Comparison of ENCODE assay signal across 13 cellular contexts in the genomic region with DNA sequence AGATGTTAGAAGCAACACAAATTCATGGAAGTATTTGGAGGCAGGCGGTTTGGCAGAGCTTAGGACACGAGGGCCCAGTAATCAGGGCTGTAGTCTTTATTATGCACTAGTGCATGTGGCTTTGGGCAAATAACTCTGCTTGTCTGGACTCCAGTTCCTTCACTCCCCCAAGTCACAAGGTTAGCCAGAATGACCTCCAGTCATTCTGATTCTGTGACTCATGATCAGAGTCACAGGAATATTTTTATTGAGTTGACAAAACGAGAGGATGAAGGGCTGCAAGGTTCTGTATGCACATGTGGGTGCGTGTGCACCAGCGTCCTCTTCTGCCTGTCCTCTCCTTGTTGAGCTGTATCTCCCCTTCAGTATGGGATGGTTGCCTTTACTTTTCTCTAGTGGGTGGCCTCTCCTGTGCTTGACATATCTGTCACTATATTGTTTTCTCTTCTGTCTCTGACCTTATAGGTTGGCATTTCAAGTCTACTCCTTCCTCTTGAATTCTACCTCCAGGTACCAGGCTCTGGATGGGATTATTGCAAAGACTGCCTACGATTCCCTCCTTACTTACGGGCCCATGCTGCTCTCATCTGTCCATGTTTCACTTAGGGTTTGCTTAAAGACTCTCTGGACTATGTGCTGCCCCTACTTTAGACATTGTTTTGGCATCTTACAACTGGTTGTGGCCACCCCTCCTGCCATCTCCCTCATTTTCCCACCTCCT.
DNase-seq lines count a peak whose midpoint lies in the region; ATAC-seq and TF ChIP-seq lines count a peak whose summit lies in the region.
"Had no signal": no experiment of that assay in that cellular context is flagged by ENCODE, and none has a peak within 500 bp of the region (broad histone marks: within the 10 kb centered on the region; RNA-seq: fewer than 3 reads in every experiment).

No MANE protein-coding gene starts in this region.

- DNase-seq in AG08395 (ENCODE audit: low spot score) (peak; percentile 44), HCEC 1CT (peak; percentile 50), astrocyte of the spinal cord (ENCODE audit: low read depth, low spot score) (peak; percentile 42), immature natural killer cell (no peak), DMS 273 treated with DMSO at 0.1 percent for 48 hours (lab: John Stamatoyannopoulos, UW) (no peak), mesenteric fat pad (ENCODE audit: low spot score) (no peak)
- no peak for DNase-seq in CD8-positive, alpha-beta memory T cell
- DNase-seq: activated T-cell treated with anti-CD3 and anti-CD28 coated beads, Interleukin-2, amount 50 U/mL, for 1 hour; left colon; RPMI8226 had no signal

- ATAC-seq in GM19023 (IDR thresholded peaks at IDR 0.05; ENCODE audit: unreplicated experiment): no peak
- ATAC-seq: GM23338, left colon had no signal

- peaks cover 0 to 2% (median 2%) of the 10 kb centered on the region in 3 donors for H3K27me3 Mint-ChIP-seq in immature natural killer cell (ENCODE audit: low read depth in 3 of 3)
- H3K27me3 Mint-ChIP-seq in CD8-positive, alpha-beta memory T cell: no peaks in the 10 kb centered on the region

- H3K4me3 ChIP-seq in astrocyte of the spinal cord (ENCODE audit: low read depth, low read length): no peak overlapping the region
- H3K4me3 ChIP-seq in CD8-positive, alpha-beta memory T cell (ENCODE audit: low read length): no peak overlapping the region
- H3K4me3 ChIP-seq: GM23338 had no signal

- no peak overlapping the region for H3K4me3 Mint-ChIP-seq in immature natural killer cell
- no peak overlapping the region for H3K4me3 Mint-ChIP-seq in CD8-positive, alpha-beta memory T cell
- H3K4me3 Mint-ChIP-seq: CD14-positive monocyte, GM23338 had no signal

- H3K27ac Mint-ChIP-seq in immature natural killer cell: peak overlapping the region in 4 of 6 donors; percentile 6 to 50 (median 28)
- peak overlapping the region in 2 of 8 donors; percentile 28 to 39 for H3K27ac Mint-ChIP-seq in CD8-positive, alpha-beta memory T cell
- H3K27ac Mint-ChIP-seq: GM23338 had no signal

- H3K9me3 ChIP-seq in CD8-positive, alpha-beta memory T cell (ENCODE audit: low read length): no peaks in the 10 kb centered on the region

- no peak overlapping the region for H3K27ac ChIP-seq in CD8-positive, alpha-beta memory T cell (ENCODE audit: low read depth, low read length)

- POLR2A ChIA-PET in CD8-positive, alpha-beta memory T cell (lab: Charles Lee): no interaction called here

- H3K4me1 ChIP-seq in CD8-positive, alpha-beta memory T cell (ENCODE audit: insufficient read depth, low read length): no peaks in the 10 kb centered on the region

- CTCF ChIA-PET in CD8-positive, alpha-beta memory T cell (lab: Charles Lee): no interaction called here

- no peak for TF ChIP-seq CTCF in astrocyte of the spinal cord (IDR thresholded peaks at IDR 0.05; ENCODE audit: low read depth, low read length)

- no peaks in the 10 kb centered on the region for H3K9me3 Mint-ChIP-seq in immature natural killer cell
- peaks cover 0 to 1% (median 0%) of the 10 kb centered on the region in 5 donors for H3K9me3 Mint-ChIP-seq in CD8-positive, alpha-beta memory T cell
- H3K9me3 Mint-ChIP-seq: CD14-positive monocyte, GM23338 had no signal

- in situ Hi-C loops in astrocyte of the spinal cord (cut with HindIII; ENCODE audit: low sequenced_read_pairs): no loop called here

- no peaks in the 10 kb centered on the region for H3K27me3 ChIP-seq in CD8-positive, alpha-beta memory T cell (ENCODE audit: insufficient read depth, low read length, poor library complexity, severe bottlenecking)

- peaks cover 0 to 25% (median 7%) of the 10 kb centered on the region in 3 donors for H3K36me3 Mint-ChIP-seq in immature natural killer cell
- peaks cover 15 to 63% (median 16%) of the 10 kb centered on the region in 3 donors for H3K36me3 Mint-ChIP-seq in CD8-positive, alpha-beta memory T cell

- H3K4me1 Mint-ChIP-seq in immature natural killer cell: peaks cover 6 to 22% of the 10 kb centered on the region in 2 donors
- peaks cover 3 to 41% (median 13%) of the 10 kb centered on the region in 3 donors for H3K4me1 Mint-ChIP-seq in CD8-positive, alpha-beta memory T cell
- H3K4me1 Mint-ChIP-seq: CD14-positive monocyte, GM23338 had no signal

- peaks cover 8% of the 10 kb centered on the region for H3K36me3 ChIP-seq in CD8-positive, alpha-beta memory T cell (ENCODE audit: insufficient read depth, low read length)

Comparison
In these comparisons a context has a peak if more than half of its experiments do, and no peak if none do; other contexts are left out.
1. DNase-seq: peak in AG08395 (single experiment), HCEC 1CT (single experiment) and astrocyte of the spinal cord (single experiment); none in immature natural killer cell (0 of 3), DMS 273 treated with DMSO at 0.1 percent for 48 hours (single experiment), CD8-positive, alpha-beta memory T cell (0 of 5) and mesenteric fat pad (single experiment).